In genomic region chr9:41088450-41089059, GRCh38 we compare ENCODE assay signal across 8 cellular contexts. TPM values are rescaled to one million over a fixed set of nuclear protein-coding genes. Genes with fewer than 3 reads are reported as not detected.
A peak's percentile ranks its signal among the peaks of the same experiment; 100 is the strongest.
DNase-seq lines count a peak whose midpoint lies in the region; ATAC-seq and TF ChIP-seq lines count a peak whose summit lies in the region.
"Not testable (repeated sequence)": the region's sequence is repeated elsewhere in the genome, so short reads cannot be mapped to it uniquely, and the experiment has no call there.

No MANE protein-coding gene starts in this region.

- H3K9me3 ChIP-seq in DOHH2 (ENCODE audit: control insufficient read depth, insufficient read depth, low read length) = not testable (repeated sequence)

- POLR2A ChIA-PET in activated CD4-positive, alpha-beta T cell treated with anti-CD3 and anti-CD28 coated beads for 36 hours (lab: Charles Lee) = not testable (repeated sequence)

- H3K79me2 ChIP-seq in DOHH2 (ENCODE audit: control insufficient read depth, low read length) = not testable (repeated sequence)

- not testable (repeated sequence) for H3K4me3 Mint-ChIP-seq in activated CD4-positive, alpha-beta T cell treated with anti-CD3 and anti-CD28 coated beads for 36 hours; memory B cell; stimulated activated naive CD8-positive, alpha-beta T cell treated with anti-CD3 and anti-CD28 coated beads, Interleukin-15, amount 100 ng/mL, for 72 hours

- not testable (repeated sequence) for H3F3A ChIP-seq in DOHH2 (ENCODE audit: control insufficient read depth, insufficient read depth)

- TF ChIP-seq CTCF in DOHH2 (IDR thresholded peaks at IDR 0.05; ENCODE audit: low read depth, low read length, poor library complexity, severe bottlenecking) (peak; percentile 41), epithelial cell of proximal tubule (conservative IDR thresholded peaks at IDR 0.05; ENCODE audit: low read depth, low read length) (peak; percentile 42)

- H3K4me1 ChIP-seq in DOHH2 (ENCODE audit: control insufficient read depth, low read length) = not testable (repeated sequence)

- peak; percentile 11 for DNase-seq in activated CD4-positive, alpha-beta T cell treated with anti-CD3 and anti-CD28 coated beads for 36 hours
- DNase-seq in epithelial cell of proximal tubule (ENCODE audit: low read depth); memory B cell (ENCODE audit: low spot score in 2 of 2); stimulated activated naive CD8-positive, alpha-beta T cell treated with anti-CD3 and anti-CD28 coated beads, Interleukin-15, amount 100 ng/mL, for 72 hours: not testable (repeated sequence)

- H3K9me3 Mint-ChIP-seq in activated CD4-positive, alpha-beta T cell treated with anti-CD3 and anti-CD28 coated beads for 36 hours (ENCODE audit: low read depth); memory B cell; stimulated activated naive CD8-positive, alpha-beta T cell treated with anti-CD3 and anti-CD28 coated beads, Interleukin-15, amount 100 ng/mL, for 72 hours: not testable (repeated sequence)

- H3K4me2 ChIP-seq in DOHH2 (ENCODE audit: low read length) = peak overlapping the region; percentile 36; the same call in 1 of the 2 replicates

- H4K20me1 ChIP-seq in DOHH2 (ENCODE audit: control insufficient read depth, insufficient read depth, low read depth, low read length) = not testable (repeated sequence)

- not testable (repeated sequence) for H3K36me3 Mint-ChIP-seq in activated CD4-positive, alpha-beta T cell treated with anti-CD3 and anti-CD28 coated beads for 36 hours (ENCODE audit: low read depth); memory B cell

- ATAC-seq in GM19438 (IDR thresholded peaks at IDR 0.05; ENCODE audit: low read depth, unreplicated experiment) (peak; percentile 80), HG02642 (IDR thresholded peaks at IDR 0.05; ENCODE audit: poor library complexity, unreplicated experiment) (peak; percentile 87), HG03520 (IDR thresholded peaks at IDR 0.05; ENCODE audit: unreplicated experiment) (peak; percentile 61), memory B cell (ENCODE audit: low read depth) (peak; percentile 78)
- peak; percentile 88 for ATAC-seq in activated CD4-positive, alpha-beta T cell treated with anti-CD3 and anti-CD28 coated beads for 36 hours
- ATAC-seq in stimulated activated naive CD8-positive, alpha-beta T cell treated with anti-CD3 and anti-CD28 coated beads, Interleukin-15, amount 100 ng/mL, for 72 hours = peak; percentile 79

- H3K27me3 Mint-ChIP-seq in activated CD4-positive, alpha-beta T cell treated with anti-CD3 and anti-CD28 coated beads for 36 hours; memory B cell: not testable (repeated sequence)
- peaks cover 30% of the 10 kb centered on the region for H3K27me3 Mint-ChIP-seq in stimulated activated naive CD8-positive, alpha-beta T cell treated with anti-CD3 and anti-CD28 coated beads, Interleukin-15, amount 100 ng/mL, for 72 hours

- H3K27ac ChIP-seq in DOHH2 (ENCODE audit: low read depth, low read length) = not testable (repeated sequence)

- H3K27me3 ChIP-seq in DOHH2 (ENCODE audit: control insufficient read depth, low read length) = not testable (repeated sequence)

- CTCF ChIA-PET in activated CD4-positive, alpha-beta T cell treated with anti-CD3 and anti-CD28 coated beads for 36 hours (lab: Charles Lee) = not testable (repeated sequence)

- H3K4me3 ChIP-seq in DOHH2 (ENCODE audit: low read length); epithelial cell of proximal tubule (ENCODE audit: low read depth, low read length): not testable (repeated sequence)

- H3K27ac Mint-ChIP-seq in activated CD4-positive, alpha-beta T cell treated with anti-CD3 and anti-CD28 coated beads for 36 hours; memory B cell; stimulated activated naive CD8-positive, alpha-beta T cell treated with anti-CD3 and anti-CD28 coated beads, Interleukin-15, amount 100 ng/mL, for 72 hours: not testable (repeated sequence)

- H3K9me2 ChIP-seq in DOHH2 (replicated peaks; ENCODE audit: control insufficient read depth, low read length) = not testable (repeated sequence)

- H3K4me1 Mint-ChIP-seq in activated CD4-positive, alpha-beta T cell treated with anti-CD3 and anti-CD28 coated beads for 36 hours; stimulated activated naive CD8-positive, alpha-beta T cell treated with anti-CD3 and anti-CD28 coated beads, Interleukin-15, amount 100 ng/mL, for 72 hours: not testable (repeated sequence)
- H3K4me1 Mint-ChIP-seq in memory B cell = peaks cover 12% of the 10 kb centered on the region

- H3K36me3 ChIP-seq in DOHH2 (ENCODE audit: control insufficient read depth, low read length) = not testable (repeated sequence)

- intact Hi-C loops in activated CD4-positive, alpha-beta T cell treated with anti-CD3 and anti-CD28 coated beads for 36 hours (cut with DNase I, micrococcal nuclease) = not testable (repeated sequence)

RNA-seq across cellular contexts. Expression of gene FOXD4L6, which starts 39.9 kb away (rescaled TPM):
- not detected for total RNA-seq in activated CD4-positive, alpha-beta T cell treated with anti-CD3 and anti-CD28 coated beads for 36 hours
- not detected in 2 replicates for total RNA-seq in epithelial cell of proximal tubule
